ENCODE assay signal across 15 cellular contexts in genomic region chr2:197870137-197870536, GRCh38.
DNase-seq lines count a peak whose midpoint lies in the region; ATAC-seq and TF ChIP-seq lines count a peak whose summit lies in the region.
"Had no signal": no experiment of that assay in that cellular context is flagged by ENCODE, and none has a peak within 500 bp of the region (broad histone marks: within the 10 kb centered on the region; RNA-seq: fewer than 3 reads in every experiment).

No MANE protein-coding gene starts in this region.

- intact Hi-C loops in prostate gland (cut with DNase I) = no loop called here

- no peak overlapping the region for H3K27ac ChIP-seq in prostate gland
- H3K27ac ChIP-seq: BLaER1, upper lobe of right lung had no signal

- H3K27ac Mint-ChIP-seq in activated T-cell treated with anti-CD3 and anti-CD28 coated beads, Interleukin-2, amount 50 U/mL, for 24 hours = peak overlapping the region; percentile 84
- H3K27ac Mint-ChIP-seq in activated naive CD8-positive, alpha-beta T cell treated with anti-CD3 and anti-CD28 coated beads, Interleukin-2, amount 10 ng/mL, durations not matched to agents 7 days and 5 days = peak overlapping the region; percentile 13
- peak overlapping the region; percentile 70 for H3K27ac Mint-ChIP-seq in stimulated activated effector memory CD8-positive, alpha-beta T cell treated with anti-CD3 and anti-CD28 coated beads, Interleukin-12 subunit alpha, Interleukin-12 subunit beta, amount 100 ng/mL, for 72 hours

- peak overlapping the region; percentile 78 for H2AFZ ChIP-seq in Loucy (ENCODE audit: low read length)

- no peaks in the 10 kb centered on the region for H3K9me2 ChIP-seq in Loucy (replicated peaks; ENCODE audit: low read depth, low read length)

- peak overlapping the region; percentile 80 for H3K4me2 ChIP-seq in Loucy (ENCODE audit: low read depth, low read length, poor library complexity, severe bottlenecking)
- H3K4me2 ChIP-seq: BLaER1 had no signal

- DNase-seq in activated T-cell treated with anti-CD3 and anti-CD28 coated beads, Interleukin-2, amount 50 U/mL, for 24 hours = no peak
- DNase-seq in activated T-cell treated with anti-CD3 and anti-CD28 coated beads, Interleukin-2, amount 50 U/mL, for 48 hours = no peak
- DNase-seq in activated naive CD8-positive, alpha-beta T cell treated with anti-CD3 and anti-CD28 coated beads, Interleukin-2, amount 10 ng/mL, durations not matched to agents 7 days and 5 days = no peak
- no peak for DNase-seq in stimulated activated effector memory CD8-positive, alpha-beta T cell treated with anti-CD3 and anti-CD28 coated beads, Interleukin-12 subunit alpha, Interleukin-12 subunit beta, amount 100 ng/mL, for 72 hours (ENCODE audit: low spot score in 2 of 2)
- DNase-seq in DMS 273 (lab: John Stamatoyannopoulos, UW; ENCODE audit: unreplicated experiment) (no peak), COLO668 (lab: John Stamatoyannopoulos, UW; ENCODE audit: unreplicated experiment) (no peak), prostate gland (ENCODE audit: low spot score) (no peak)
- DNase-seq: activated CD4-positive, alpha-beta T cell treated with anti-CD3 and anti-CD28 coated beads for 48 hours; DMS 273 treated with DMSO at 0.1 percent for 48 hours; NCI-H1105 treated with DMSO at 0.1 percent for 48 hours; NCI-H2081; NCI-H446; upper lobe of right lung had no signal

- peak overlapping the region; percentile 66 for H3K4me3 Mint-ChIP-seq in activated T-cell treated with anti-CD3 and anti-CD28 coated beads, Interleukin-2, amount 50 U/mL, for 24 hours
- H3K4me3 Mint-ChIP-seq in activated naive CD8-positive, alpha-beta T cell treated with anti-CD3 and anti-CD28 coated beads, Interleukin-2, amount 10 ng/mL, durations not matched to agents 7 days and 5 days = peak overlapping the region; percentile 45
- H3K4me3 Mint-ChIP-seq in stimulated activated effector memory CD8-positive, alpha-beta T cell treated with anti-CD3 and anti-CD28 coated beads, Interleukin-12 subunit alpha, Interleukin-12 subunit beta, amount 100 ng/mL, for 72 hours = peak overlapping the region; percentile 31

- H3K4me1 ChIP-seq in Loucy (ENCODE audit: insufficient read depth, low read length, poor library complexity, severe bottlenecking) (peaks cover 59% of the 10 kb centered on the region), prostate gland (replicated peaks) (no peaks in the 10 kb centered on the region)
- H3K4me1 ChIP-seq: BLaER1, upper lobe of right lung had no signal

- ATAC-seq in activated naive CD8-positive, alpha-beta T cell treated with anti-CD3 and anti-CD28 coated beads, Interleukin-2, amount 10 ng/mL, durations not matched to agents 7 days and 5 days (ENCODE audit: low read depth) = peak; percentile 13
- no peak for ATAC-seq in stimulated activated effector memory CD8-positive, alpha-beta T cell treated with anti-CD3 and anti-CD28 coated beads, Interleukin-12 subunit alpha, Interleukin-12 subunit beta, amount 100 ng/mL, for 72 hours
- ATAC-seq: upper lobe of right lung had no signal

- WGBS in prostate gland = 95% methylated on average over 2 of the region's 2 CpGs

- no peaks in the 10 kb centered on the region for H3K36me3 Mint-ChIP-seq in activated T-cell treated with anti-CD3 and anti-CD28 coated beads, Interleukin-2, amount 50 U/mL, for 24 hours (ENCODE audit: low read depth)
- H3K36me3 Mint-ChIP-seq in activated naive CD8-positive, alpha-beta T cell treated with anti-CD3 and anti-CD28 coated beads, Interleukin-2, amount 10 ng/mL, durations not matched to agents 7 days and 5 days = no peaks in the 10 kb centered on the region
- no peaks in the 10 kb centered on the region for H3K36me3 Mint-ChIP-seq in stimulated activated effector memory CD8-positive, alpha-beta T cell treated with anti-CD3 and anti-CD28 coated beads, Interleukin-12 subunit alpha, Interleukin-12 subunit beta, amount 100 ng/mL, for 72 hours

- no peaks in the 10 kb centered on the region for H3K9me3 ChIP-seq in Loucy (ENCODE audit: insufficient read depth, low read depth, low read length)
- no peaks in the 10 kb centered on the region for H3K9me3 ChIP-seq in prostate gland
- H3K9me3 ChIP-seq: BLaER1, upper lobe of right lung had no signal

- H3K79me2 ChIP-seq in Loucy (ENCODE audit: insufficient read depth, low read length) = no peaks in the 10 kb centered on the region

- peaks cover 3% of the 10 kb centered on the region; the same call in 1 of the 2 replicates for H3F3A ChIP-seq in Loucy (ENCODE audit: low read depth)

- POLR2A ChIA-PET in activated naive CD8-positive, alpha-beta T cell treated with anti-CD3 and anti-CD28 coated beads, Interleukin-2, amount 10 ng/mL, durations not matched to agents 7 days and 5 days (lab: Charles Lee) = interaction anchor here (1.9 kb wide), 1 partner anchor 32 kb away, joined by 4 read pairs; no protein-coding TSS in a partner anchor

- no peaks in the 10 kb centered on the region for H3K9me3 Mint-ChIP-seq in activated T-cell treated with anti-CD3 and anti-CD28 coated beads, Interleukin-2, amount 50 U/mL, for 24 hours
- no peaks in the 10 kb centered on the region for H3K9me3 Mint-ChIP-seq in activated naive CD8-positive, alpha-beta T cell treated with anti-CD3 and anti-CD28 coated beads, Interleukin-2, amount 10 ng/mL, durations not matched to agents 7 days and 5 days
- H3K9me3 Mint-ChIP-seq in stimulated activated effector memory CD8-positive, alpha-beta T cell treated with anti-CD3 and anti-CD28 coated beads, Interleukin-12 subunit alpha, Interleukin-12 subunit beta, amount 100 ng/mL, for 72 hours = no peaks in the 10 kb centered on the region

- H4K20me1 ChIP-seq in Loucy (ENCODE audit: insufficient read depth, low read length, poor library complexity, severe bottlenecking) = no peaks in the 10 kb centered on the region
- H4K20me1 ChIP-seq: BLaER1 had no signal

- no peaks in the 10 kb centered on the region for H3K27me3 ChIP-seq in Loucy (ENCODE audit: insufficient read depth, low read length, poor library complexity, severe bottlenecking)
- no peaks in the 10 kb centered on the region for H3K27me3 ChIP-seq in prostate gland (replicated peaks; ENCODE audit: insufficient read depth)
- H3K27me3 ChIP-seq: BLaER1, upper lobe of right lung had no signal

- H3K9ac ChIP-seq in Loucy (ENCODE audit: low read depth, low read length, poor library complexity, severe bottlenecking) = peak overlapping the region; percentile 32
- H3K9ac ChIP-seq: BLaER1 had no signal

- no peaks in the 10 kb centered on the region for H3K27me3 Mint-ChIP-seq in activated T-cell treated with anti-CD3 and anti-CD28 coated beads, Interleukin-2, amount 50 U/mL, for 24 hours
- H3K27me3 Mint-ChIP-seq in activated naive CD8-positive, alpha-beta T cell treated with anti-CD3 and anti-CD28 coated beads, Interleukin-2, amount 10 ng/mL, durations not matched to agents 7 days and 5 days = no peaks in the 10 kb centered on the region

- H3K36me3 ChIP-seq in Loucy (ENCODE audit: insufficient read depth, low read length) (no peaks in the 10 kb centered on the region), prostate gland (no peaks in the 10 kb centered on the region)
- H3K36me3 ChIP-seq: BLaER1, upper lobe of right lung had no signal

- H3K4me3 ChIP-seq in Loucy (ENCODE audit: low read length, poor library complexity, severe bottlenecking) (peak overlapping the region; percentile 55), prostate gland (no peak overlapping the region)
- H3K4me3 ChIP-seq: BLaER1, upper lobe of right lung had no signal

- peaks cover 66% of the 10 kb centered on the region for H3K4me1 Mint-ChIP-seq in activated T-cell treated with anti-CD3 and anti-CD28 coated beads, Interleukin-2, amount 50 U/mL, for 24 hours (ENCODE audit: low read depth)
- H3K4me1 Mint-ChIP-seq in activated naive CD8-positive, alpha-beta T cell treated with anti-CD3 and anti-CD28 coated beads, Interleukin-2, amount 10 ng/mL, durations not matched to agents 7 days and 5 days = peaks cover 11% of the 10 kb centered on the region
- H3K4me1 Mint-ChIP-seq in stimulated activated effector memory CD8-positive, alpha-beta T cell treated with anti-CD3 and anti-CD28 coated beads, Interleukin-12 subunit alpha, Interleukin-12 subunit beta, amount 100 ng/mL, for 72 hours = peaks cover 16% of the 10 kb centered on the region

- TF ChIP-seq POLR2A in prostate gland (IDR thresholded peaks at IDR 0.05) = no peak

- no peak for TF ChIP-seq CTCF in Loucy (conservative IDR thresholded peaks at IDR 0.05; ENCODE audit: low read length)
- TF ChIP-seq CTCF in prostate gland (IDR thresholded peaks at IDR 0.05) = no peak

Comparison
In these comparisons a context has a peak if more than half of its experiments do, and no peak if none do; other contexts are left out.
1. H3K27ac Mint-ChIP-seq: peak in every context shown above with its lines; median percentile 84 in activated T-cell treated with anti-CD3 and anti-CD28 coated beads, Interleukin-2, amount 50 U/mL, for 24 hours; 70 in stimulated activated effector memory CD8-positive, alpha-beta T cell treated with anti-CD3 and anti-CD28 coated beads, Interleukin-12 subunit alpha, Interleukin-12 subunit beta, amount 100 ng/mL, for 72 hours; 13 in activated naive CD8-positive, alpha-beta T cell treated with anti-CD3 and anti-CD28 coated beads, Interleukin-2, amount 10 ng/mL, durations not matched to agents 7 days and 5 days.